In genomic region chr11:45941285-45941684, GRCh38 we compare ENCODE assay signal across 22 cellular contexts. TPM values are rescaled to one million over a fixed set of nuclear protein-coding genes. Genes with fewer than 3 reads are reported as not detected.
"Had no signal": no experiment of that assay in that cellular context is flagged by ENCODE, and none has a peak within 500 bp of the region (broad histone marks: within the 10 kb centered on the region; RNA-seq: fewer than 3 reads in every experiment).

No MANE protein-coding gene starts in this region.

- DNase-seq: dorsolateral prefrontal cortex; effector memory CD4-positive, alpha-beta T cell; heart left ventricle; hypothalamus; kidney glomerular epithelial cell; mesendoderm; naive B cell; occipital lobe; pancreas; right cardiac atrium; small intestine; stimulated activated CD4-positive, alpha-beta T cell treated with anti-CD3 and anti-CD28 coated beads, Interleukin-12 subunit alpha, Interleukin-12 subunit beta, amount 100 ng/mL, for 4 hours; stimulated activated naive CD4-positive, alpha-beta T cell treated with Interleukin-2 at 50 U/mL for 16 hours; tibial artery; upper lobe of left lung; uterus had no signal

- H3K4me3 ChIP-seq: dorsolateral prefrontal cortex, heart left ventricle, pancreas, tibial artery, upper lobe of left lung, uterus had no signal

- H3K9me3 ChIP-seq: heart left ventricle, pancreas, tibial artery, upper lobe of left lung, uterus had no signal

- H3K27me3 Mint-ChIP-seq: naive B cell, progenitor cell of endocrine pancreas had no signal

- H3K36me3 ChIP-seq: uterus had no signal

- H3K4me3 Mint-ChIP-seq: naive B cell, nephron had no signal

- ATAC-seq: esophagus mucosa, heart left ventricle, pancreas, right cardiac atrium had no signal

- H3K27ac ChIP-seq: dorsolateral prefrontal cortex, heart left ventricle, pancreas, tibial artery, upper lobe of left lung, uterus had no signal

- H3K9me3 Mint-ChIP-seq: naive B cell, nephron had no signal

- H3K27ac Mint-ChIP-seq: nephron, progenitor cell of endocrine pancreas had no signal

RNA-seq across cellular contexts. Expression of gene LARGE2, which starts 18.8 kb away (rescaled TPM):
- total RNA-seq: fibroblast of lung, glomerular endothelial cell, lung microvascular endothelial cell had no signal
